ENCODE assay signal across 1 cellular context in genomic region chr22:28541137-28541536, GRCh38.
TF ChIP-seq lines count a peak whose summit lies in the region.

No MANE protein-coding gene starts in this region.

TF ChIP-seq in GM23338, 12 proteins besides CTCF, POLR2A, EP300 and RAD21 (continued from another document):
- no peak for TF ChIP-seq ZNF462 (CRISPR knock-in tag; IDR thresholded peaks at IDR 0.05)
